8 cellular contexts compared by ENCODE assay signal in genomic region chr15:96331141-96331941, GRCh38. TPM values are rescaled to one million over a fixed set of nuclear protein-coding genes. Genes with fewer than 3 reads are reported as not detected.
DNase-seq lines count a peak whose midpoint lies in the region; ATAC-seq and TF ChIP-seq lines count a peak whose summit lies in the region.

No MANE protein-coding gene starts in this region.

- H3K27me3 ChIP-seq in CD4-positive, alpha-beta T cell (ENCODE audit: control insufficient read depth, insufficient read depth, low read length): peaks cover 87% of the 10 kb centered on the region
- H3K27me3 ChIP-seq in adipocyte (replicated peaks; ENCODE audit: control insufficient read depth, insufficient read depth, low read length) (no peaks in the 10 kb centered on the region), iPS-20b (ENCODE audit: insufficient read depth, low read length) (peaks cover 95% of the 10 kb centered on the region)

- POLR2A ChIA-PET in CD4-positive, alpha-beta T cell (lab: Charles Lee): no interaction called here

- CTCF ChIA-PET in CD4-positive, alpha-beta T cell (lab: Charles Lee): no interaction called here

- H3K9ac ChIP-seq in adipocyte (ENCODE audit: low read length) (peak overlapping the region; percentile 99), iPS-20b (ENCODE audit: low read depth, low read length) (no peak overlapping the region; the same call in 1 of the 2 replicates)

- H3K27me3 Mint-ChIP-seq in CD4-positive, alpha-beta T cell: peaks cover 78% of the 10 kb centered on the region
- peaks cover 99% of the 10 kb centered on the region for H3K27me3 Mint-ChIP-seq in stimulated activated naive CD8-positive, alpha-beta T cell treated with anti-CD3 and anti-CD28 coated beads, Interleukin-15, amount 100 ng/mL, for 72 hours

- H3K36me3 Mint-ChIP-seq in CD4-positive, alpha-beta T cell (ENCODE audit: low read depth): no peaks in the 10 kb centered on the region

- peaks cover 4% of the 10 kb centered on the region for H3K9me3 Mint-ChIP-seq in CD4-positive, alpha-beta T cell
- no peaks in the 10 kb centered on the region for H3K9me3 Mint-ChIP-seq in stimulated activated naive CD8-positive, alpha-beta T cell treated with anti-CD3 and anti-CD28 coated beads, Interleukin-15, amount 100 ng/mL, for 72 hours

- peaks cover 26% of the 10 kb centered on the region for H3K36me3 ChIP-seq in adipocyte (ENCODE audit: control insufficient read depth, insufficient read depth, low read length, severe bottlenecking)
- no peaks in the 10 kb centered on the region for H3K36me3 ChIP-seq in iPS-20b (ENCODE audit: insufficient read depth, low read depth, low read length)

- peak overlapping the region; percentile 48 for H3K4me3 Mint-ChIP-seq in CD4-positive, alpha-beta T cell
- peak overlapping the region; percentile 74 to 92 for H3K4me3 Mint-ChIP-seq in stimulated activated naive CD8-positive, alpha-beta T cell treated with anti-CD3 and anti-CD28 coated beads, Interleukin-15, amount 100 ng/mL, for 72 hours

- ATAC-seq in CD4-positive, alpha-beta T cell (ENCODE audit: poor library complexity): no peak
- peak; percentile 4 for ATAC-seq in HG02759 (IDR thresholded peaks at IDR 0.05; ENCODE audit: unreplicated experiment)
- ATAC-seq in stimulated activated naive CD8-positive, alpha-beta T cell treated with anti-CD3 and anti-CD28 coated beads, Interleukin-15, amount 100 ng/mL, for 72 hours: no peak

- no peak overlapping the region for H3K27ac ChIP-seq in CD4-positive, alpha-beta T cell (ENCODE audit: low read depth, low read length)
- no peak overlapping the region for H3K27ac ChIP-seq in iPS-20b (ENCODE audit: low read length)

- TF ChIP-seq CTCF in CD4-positive, alpha-beta T cell (IDR thresholded peaks at IDR 0.05): no peak

- H3K4me3 ChIP-seq in adipocyte (ENCODE audit: low read length): peak overlapping the region; percentile 97
- peak overlapping the region; percentile 56; the same call in 1 of the 2 replicates for H3K4me3 ChIP-seq in iPS-20b (ENCODE audit: low read length)

- peaks cover 2% of the 10 kb centered on the region for H3K9me3 ChIP-seq in CD4-positive, alpha-beta T cell (ENCODE audit: control insufficient read depth, low read length)
- H3K9me3 ChIP-seq in adipocyte (ENCODE audit: control insufficient read depth, low read length) (no peaks in the 10 kb centered on the region), iPS-20b (ENCODE audit: insufficient read depth, low read depth, low read length) (no peaks in the 10 kb centered on the region; the same call in 1 of the 2 replicates)

- H3K4me1 ChIP-seq in adipocyte (ENCODE audit: control insufficient read depth, insufficient read depth, low read length) (peaks cover 26% of the 10 kb centered on the region), iPS-20b (ENCODE audit: insufficient read depth, low read length) (peaks cover 16% of the 10 kb centered on the region; the same call in 1 of the 2 replicates)

- no peak overlapping the region for H3K27ac Mint-ChIP-seq in CD4-positive, alpha-beta T cell
- no peak overlapping the region for H3K27ac Mint-ChIP-seq in stimulated activated naive CD8-positive, alpha-beta T cell treated with anti-CD3 and anti-CD28 coated beads, Interleukin-15, amount 100 ng/mL, for 72 hours

- intact Hi-C loops in CD4-positive, alpha-beta T cell (cut with DNase I, micrococcal nuclease): no loop called here

- H3K4me1 Mint-ChIP-seq in CD4-positive, alpha-beta T cell (ENCODE audit: low read depth): peaks cover 30% of the 10 kb centered on the region
- H3K4me1 Mint-ChIP-seq in stimulated activated naive CD8-positive, alpha-beta T cell treated with anti-CD3 and anti-CD28 coated beads, Interleukin-15, amount 100 ng/mL, for 72 hours: peaks cover 46% of the 10 kb centered on the region

- no peak for DNase-seq in CD4-positive, alpha-beta T cell
- DNase-seq in adipocyte (ENCODE audit: low read depth): peak; percentile 51
- DNase-seq in stimulated activated naive CD8-positive, alpha-beta T cell treated with anti-CD3 and anti-CD28 coated beads, Interleukin-15, amount 100 ng/mL, for 72 hours: no peak
- DNase-seq in activated CD8-positive, alpha-beta memory T cell treated with anti-CD3 and anti-CD28 coated beads, Interleukin-2, amount 50 U/mL, for 48 hours: no peak
- no peak for DNase-seq in NCI-H2227 (lab: John Stamatoyannopoulos, UW; ENCODE audit: unreplicated experiment)
- DNase-seq in activated CD4-positive, alpha-beta T cell treated with anti-CD3 and anti-CD28 coated beads for 48 hours: no peak

RNA-seq across cellular contexts. Expression of gene NR2F2, which starts 0.8 kb away (rescaled TPM):
- not detected for total RNA-seq in CD4-positive, alpha-beta T cell
